In genomic region chr3:63980019-63980418, GRCh38 we compare ENCODE assay signal across 19 cellular contexts. TPM values are rescaled to one million over a fixed set of nuclear protein-coding genes. Genes with fewer than 3 reads are reported as not detected.
DNase-seq lines count a peak whose midpoint lies in the region; ATAC-seq lines count a peak whose summit lies in the region.
"Had no signal": no experiment of that assay in that cellular context is flagged by ENCODE, and none has a peak within 500 bp of the region (broad histone marks: within the 10 kb centered on the region; RNA-seq: fewer than 3 reads in every experiment).

No MANE protein-coding gene starts in this region.

- CTCF ChIA-PET in activated CD8-positive, alpha-beta T cell treated with anti-CD3 and anti-CD28 coated beads, Interleukin-2, amount 10 ng/mL, durations not matched to agents 7 days and 5 days (lab: Charles Lee) = interaction anchor here (0.9 to 10.1 kb wide), 6 partner anchors 13 to 109 kb away, joined by 3 to 220 read pairs (median 6); partner anchors contain the start of gene PSMD6

- peaks cover 87% of the 10 kb centered on the region for H3K4me1 Mint-ChIP-seq in activated T-cell treated with anti-CD3 and anti-CD28 coated beads, Interleukin-2, amount 50 U/mL, for 24 hours (ENCODE audit: low read depth)
- H3K4me1 Mint-ChIP-seq in activated CD8-positive, alpha-beta T cell treated with anti-CD3 and anti-CD28 coated beads, Interleukin-2, amount 10 ng/mL, durations not matched to agents 7 days and 5 days (ENCODE audit: low read depth) = peaks cover 73% of the 10 kb centered on the region
- peaks cover 44 to 78% of the 10 kb centered on the region in 2 donors for H3K4me1 Mint-ChIP-seq in effector memory CD8-positive, alpha-beta T cell (ENCODE audit: low read depth in 2 of 2)
- peaks cover 18 to 39% of the 10 kb centered on the region in 2 donors for H3K4me1 Mint-ChIP-seq in stimulated activated naive B cell treated with anti-CD40 and anti-IgM and Interleukin-4, amounts not matched to agents 10 μg/mL and 1 μg/mL and 100 μg/mL, for 72 hours

- POLR2A ChIA-PET in activated CD8-positive, alpha-beta T cell treated with anti-CD3 and anti-CD28 coated beads, Interleukin-2, amount 10 ng/mL, durations not matched to agents 7 days and 5 days (lab: Charles Lee) = interaction anchor here (0.7 to 4.8 kb wide), 2 partner anchors 12 to 23 kb away, joined by 3 to 55 read pairs; no protein-coding TSS in a partner anchor

- no peaks in the 10 kb centered on the region for H3K9me3 Mint-ChIP-seq in activated T-cell treated with anti-CD3 and anti-CD28 coated beads, Interleukin-2, amount 50 U/mL, for 24 hours
- no peaks in the 10 kb centered on the region for H3K9me3 Mint-ChIP-seq in activated CD8-positive, alpha-beta T cell treated with anti-CD3 and anti-CD28 coated beads, Interleukin-2, amount 10 ng/mL, durations not matched to agents 7 days and 5 days (ENCODE audit: insufficient read depth)
- H3K9me3 Mint-ChIP-seq in effector memory CD8-positive, alpha-beta T cell = no peaks in the 10 kb centered on the region
- no peaks in the 10 kb centered on the region for H3K9me3 Mint-ChIP-seq in stimulated activated naive B cell treated with anti-CD40 and anti-IgM and Interleukin-4, amounts not matched to agents 10 μg/mL and 1 μg/mL and 100 μg/mL, for 72 hours

- H3K27me3 Mint-ChIP-seq in activated T-cell treated with anti-CD3 and anti-CD28 coated beads, Interleukin-2, amount 50 U/mL, for 24 hours = no peaks in the 10 kb centered on the region
- H3K27me3 Mint-ChIP-seq in activated CD8-positive, alpha-beta T cell treated with anti-CD3 and anti-CD28 coated beads, Interleukin-2, amount 10 ng/mL, durations not matched to agents 7 days and 5 days (ENCODE audit: low read depth) = no peaks in the 10 kb centered on the region
- no peaks in the 10 kb centered on the region for H3K27me3 Mint-ChIP-seq in effector memory CD8-positive, alpha-beta T cell
- H3K27me3 Mint-ChIP-seq in stimulated activated naive B cell treated with anti-CD40 and anti-IgM and Interleukin-4, amounts not matched to agents 10 μg/mL and 1 μg/mL and 100 μg/mL, for 72 hours = no peaks in the 10 kb centered on the region

- H3K27ac Mint-ChIP-seq in activated T-cell treated with anti-CD3 and anti-CD28 coated beads, Interleukin-2, amount 50 U/mL, for 24 hours = peak overlapping the region; percentile 93
- H3K27ac Mint-ChIP-seq in activated CD8-positive, alpha-beta T cell treated with anti-CD3 and anti-CD28 coated beads, Interleukin-2, amount 10 ng/mL, durations not matched to agents 7 days and 5 days = peak overlapping the region; percentile 84
- H3K27ac Mint-ChIP-seq in effector memory CD8-positive, alpha-beta T cell = peak overlapping the region; percentile 91 to 95
- H3K27ac Mint-ChIP-seq in stimulated activated naive B cell treated with anti-CD40 and anti-IgM and Interleukin-4, amounts not matched to agents 10 μg/mL and 1 μg/mL and 100 μg/mL, for 72 hours = peak overlapping the region; percentile 10

- peak overlapping the region; percentile 64 for H3K4me3 Mint-ChIP-seq in activated T-cell treated with anti-CD3 and anti-CD28 coated beads, Interleukin-2, amount 50 U/mL, for 24 hours
- peak overlapping the region; percentile 65 for H3K4me3 Mint-ChIP-seq in activated CD8-positive, alpha-beta T cell treated with anti-CD3 and anti-CD28 coated beads, Interleukin-2, amount 10 ng/mL, durations not matched to agents 7 days and 5 days
- H3K4me3 Mint-ChIP-seq in effector memory CD8-positive, alpha-beta T cell = peak overlapping the region; percentile 78 to 80
- H3K4me3 Mint-ChIP-seq in stimulated activated naive B cell treated with anti-CD40 and anti-IgM and Interleukin-4, amounts not matched to agents 10 μg/mL and 1 μg/mL and 100 μg/mL, for 72 hours = no peak overlapping the region

- peaks cover 63% of the 10 kb centered on the region for H3K36me3 Mint-ChIP-seq in activated T-cell treated with anti-CD3 and anti-CD28 coated beads, Interleukin-2, amount 50 U/mL, for 24 hours (ENCODE audit: low read depth)
- peaks cover 56% of the 10 kb centered on the region for H3K36me3 Mint-ChIP-seq in activated CD8-positive, alpha-beta T cell treated with anti-CD3 and anti-CD28 coated beads, Interleukin-2, amount 10 ng/mL, durations not matched to agents 7 days and 5 days (ENCODE audit: low read depth)
- H3K36me3 Mint-ChIP-seq in effector memory CD8-positive, alpha-beta T cell (ENCODE audit: insufficient read depth) = peaks cover 62% of the 10 kb centered on the region
- H3K36me3 Mint-ChIP-seq in stimulated activated naive B cell treated with anti-CD40 and anti-IgM and Interleukin-4, amounts not matched to agents 10 μg/mL and 1 μg/mL and 100 μg/mL, for 72 hours = peaks cover 34 to 52% of the 10 kb centered on the region in 2 donors

- no peak for DNase-seq in activated T-cell treated with anti-CD3 and anti-CD28 coated beads, Interleukin-2, amount 50 U/mL, for 24 hours
- DNase-seq in activated T-cell treated with anti-CD3 and anti-CD28 coated beads for 4 hours (no peak), medulla oblongata (ENCODE audit: extremely low spot score) (no peak)
- DNase-seq in activated CD8-positive, alpha-beta T cell treated with anti-CD3 and anti-CD28 coated beads, Interleukin-2, amount 10 ng/mL, durations not matched to agents 7 days and 5 days = no peak
- no peak for DNase-seq in effector memory CD8-positive, alpha-beta T cell
- DNase-seq in stimulated activated naive B cell treated with anti-CD40 and anti-IgM and Interleukin-4, amounts not matched to agents 10 μg/mL and 1 μg/mL and 100 μg/mL, for 72 hours = no peak
- DNase-seq in activated CD8-positive, alpha-beta memory T cell treated with anti-CD3 and anti-CD28 coated beads, Interleukin-2, amount 50 U/mL, for 48 hours = no peak
- DNase-seq: ACHN; activated CD4-positive, alpha-beta T cell treated with anti-CD3 and anti-CD28 coated beads, Interleukin-2, amount 50 U/mL, for 4 hours; Caco-2; cerebellar nuclear complex; glutamatergic neuron; mucosa of descending colon; NCI-H1417 treated with DMSO at 0.1 percent for 48 hours; NCI-H226; stimulated activated CD4-positive, alpha-beta T cell treated with anti-CD3 and anti-CD28 coated beads, Interleukin-12 subunit alpha, Interleukin-12 subunit beta, amount 100 ng/mL, for 4 hours had no signal

- no peak for ATAC-seq in activated CD8-positive, alpha-beta T cell treated with anti-CD3 and anti-CD28 coated beads, Interleukin-2, amount 10 ng/mL, durations not matched to agents 7 days and 5 days
- no peak for ATAC-seq in effector memory CD8-positive, alpha-beta T cell (replicated peaks)
- no peak for ATAC-seq in stimulated activated naive B cell treated with anti-CD40 and anti-IgM and Interleukin-4, amounts not matched to agents 10 μg/mL and 1 μg/mL and 100 μg/mL, for 72 hours (replicated peaks)
- ATAC-seq in HG03280 (IDR thresholded peaks at IDR 0.05; ENCODE audit: unreplicated experiment) = no peak
- ATAC-seq: K562, Right ventricle myocardium inferior had no signal

RNA-seq across cellular contexts. Expression of gene PSMD6, which starts 43.3 kb away (rescaled TPM):
- total RNA-seq in activated CD8-positive, alpha-beta T cell treated with anti-CD3 and anti-CD28 coated beads, Interleukin-2, amount 10 ng/mL, durations not matched to agents 7 days and 5 days = 10 to 100 TPM; 81.2 to 86.3 TPM

Comparison
In these comparisons a context has a peak if more than half of its experiments do, and no peak if none do; other contexts are left out.
1. H3K27ac Mint-ChIP-seq: peak in every context shown above with its lines; median percentile 93 in activated T-cell treated with anti-CD3 and anti-CD28 coated beads, Interleukin-2, amount 50 U/mL, for 24 hours; 93 in effector memory CD8-positive, alpha-beta T cell; 84 in activated CD8-positive, alpha-beta T cell treated with anti-CD3 and anti-CD28 coated beads, Interleukin-2, amount 10 ng/mL, durations not matched to agents 7 days and 5 days; 10 in stimulated activated naive B cell treated with anti-CD40 and anti-IgM and Interleukin-4, amounts not matched to agents 10 μg/mL and 1 μg/mL and 100 μg/mL, for 72 hours.
2. H3K4me3 Mint-ChIP-seq: peak in activated T-cell treated with anti-CD3 and anti-CD28 coated beads, Interleukin-2, amount 50 U/mL, for 24 hours (single experiment), activated CD8-positive, alpha-beta T cell treated with anti-CD3 and anti-CD28 coated beads, Interleukin-2, amount 10 ng/mL, durations not matched to agents 7 days and 5 days (single experiment) and effector memory CD8-positive, alpha-beta T cell (2 of 2); none in stimulated activated naive B cell treated with anti-CD40 and anti-IgM and Interleukin-4, amounts not matched to agents 10 μg/mL and 1 μg/mL and 100 μg/mL, for 72 hours (0 of 2).